In the genomic region with DNA sequence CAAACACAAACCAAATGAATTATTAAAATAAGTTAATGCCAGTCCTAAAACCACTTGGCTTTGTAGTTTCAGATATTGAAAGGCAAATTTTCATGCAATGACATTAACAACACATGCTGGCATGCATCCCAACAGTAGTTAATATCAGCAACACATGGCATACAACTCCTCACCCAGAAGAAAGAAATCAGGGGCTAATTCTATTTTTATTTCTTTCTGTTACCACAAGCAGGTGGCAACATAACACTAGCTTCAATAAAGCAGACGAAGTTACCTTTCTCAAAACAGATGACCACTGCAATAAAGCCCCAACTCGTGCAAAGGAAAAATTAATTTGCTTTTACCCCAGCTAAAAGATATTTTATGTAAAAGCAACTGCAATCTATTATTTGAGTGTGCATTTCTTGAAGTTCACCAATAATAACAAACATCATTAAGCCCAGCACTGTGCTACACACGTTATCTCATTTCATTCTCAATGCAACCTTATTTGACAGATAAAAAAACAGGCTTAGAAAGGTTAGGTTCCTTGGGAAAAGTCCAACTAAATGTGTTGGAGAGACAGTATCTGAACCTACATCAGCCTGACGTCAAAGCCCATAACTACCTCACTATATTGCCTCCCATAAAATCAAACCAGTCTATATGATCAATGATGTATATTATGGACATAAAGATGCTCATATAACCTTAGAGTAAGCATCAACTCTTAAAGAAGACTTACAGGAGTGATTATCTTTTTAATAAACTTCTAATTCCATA, we compare ENCODE assay signal across 9 cellular contexts. TPM values are rescaled to one million over a fixed set of nuclear protein-coding genes. Genes with fewer than 3 reads are reported as not detected.
DNase-seq lines count a peak whose midpoint lies in the region; ATAC-seq and TF ChIP-seq lines count a peak whose summit lies in the region.
"Had no signal": no experiment of that assay in that cellular context is flagged by ENCODE, and none has a peak within 500 bp of the region (broad histone marks: within the 10 kb centered on the region; RNA-seq: fewer than 3 reads in every experiment).

No MANE protein-coding gene starts in this region.

- H3K79me2 ChIP-seq in GM23338 (replicated peaks; ENCODE audit: insufficient read depth) = peaks cover 71% of the 10 kb centered on the region

- no peak overlapping the region for H2BK5ac ChIP-seq in mesenchymal stem cell (ENCODE audit: low read depth, low read length, poor library complexity, severe bottlenecking)

- H3K9me3 Mint-ChIP-seq in GM23338 = no peaks in the 10 kb centered on the region

- ATAC-seq in GM23338 (no peak), GM21619 (IDR thresholded peaks at IDR 0.05; ENCODE audit: unreplicated experiment) (no peak)

- H3K4me1 ChIP-seq in GM23338 (ENCODE audit: insufficient read depth) (peaks cover 37% of the 10 kb centered on the region), ascending aorta (peaks cover 0 to 26% of the 10 kb centered on the region in 2 donors), mesenchymal stem cell (ENCODE audit: control insufficient read depth, insufficient read depth, low read depth, low read length) (no peaks in the 10 kb centered on the region)

- H3K4ac ChIP-seq in mesenchymal stem cell (ENCODE audit: low read depth in 1 of 2, low read length in 2 of 2) = no peak overlapping the region

- H3K27ac ChIP-seq in GM23338 (ENCODE audit: low read depth) = no peak overlapping the region
- H3K27ac ChIP-seq in ascending aorta = no peak overlapping the region
- no peak overlapping the region for H3K27ac ChIP-seq in mesenchymal stem cell (ENCODE audit: low read length, poor library complexity, severe bottlenecking)
- H3K27ac ChIP-seq in RWPE1 = no peak overlapping the region

- H4K20me1 ChIP-seq in GM23338 (replicated peaks; ENCODE audit: insufficient read depth) = peaks cover 28% of the 10 kb centered on the region

- H3K14ac ChIP-seq in mesenchymal stem cell (ENCODE audit: low read length in 2 of 2) = no peak overlapping the region

- no peak overlapping the region for H4K91ac ChIP-seq in mesenchymal stem cell (ENCODE audit: low read length)

- POLR2A ChIA-PET in RWPE1 (lab: Yijun Ruan, JAX; ENCODE audit: low non-redundant PET) = interaction anchor here (0.5 kb wide), 1 partner anchor 13 kb away, joined by 4 read pairs; no protein-coding TSS in a partner anchor

- DNase-seq in Ammon's horn (ENCODE audit: low spot score) (peak; percentile 22), GM23338 (ENCODE audit: low spot score) (no peak), ascending aorta (ENCODE audit: low spot score in 2 of 2) (no peak), mesenchymal stem cell (no peak), RWPE1 (ENCODE audit: low spot score) (no peak), nucleus accumbens (lab: John Stamatoyannopoulos, UW) (no peak)
- no peak for DNase-seq in activated CD4-positive, CD25-positive, alpha-beta regulatory T cell treated with anti-CD3 and anti-CD28 coated beads, Interleukin-2, amount 50 U/mL, for 72 hours
- DNase-seq: activated naive CD4-positive, alpha-beta T cell treated with anti-CD3 and anti-CD28 coated beads, Interleukin-2, amount 50 U/mL, for 16 hours had no signal

- intact Hi-C loops in ascending aorta (cut with DNase I) = loop anchor here (10.0 kb wide), 1 partner anchor 433 kb away; no protein-coding TSS in a partner anchor

- 58% methylated on average over 2 of the region's 4 CpGs for WGBS in mesenchymal stem cell

- H3K9me3 ChIP-seq in ascending aorta (no peaks in the 10 kb centered on the region), mesenchymal stem cell (ENCODE audit: control insufficient read depth, low read length) (no peaks in the 10 kb centered on the region)

- TF ChIP-seq CTCF in GM23338 (conservative IDR thresholded peaks at IDR 0.05; ENCODE audit: low read depth in 2 of 2) (no peak), ascending aorta (IDR thresholded peaks at IDR 0.05) (no peak), RWPE1 (conservative IDR thresholded peaks at IDR 0.05; ENCODE audit: low read depth) (no peak)

- no peak overlapping the region for H2BK15ac ChIP-seq in mesenchymal stem cell (ENCODE audit: low read depth, poor library complexity, severe bottlenecking)

- H3K27me3 ChIP-seq in GM23338 (ENCODE audit: insufficient read depth) (no peaks in the 10 kb centered on the region), ascending aorta (no peaks in the 10 kb centered on the region), mesenchymal stem cell (ENCODE audit: control insufficient read depth in 1 of 2, insufficient read depth in 1 of 2, low read length in 2 of 2) (no peaks in the 10 kb centered on the region)

- H3K23ac ChIP-seq in mesenchymal stem cell (ENCODE audit: low read length in 2 of 2) = no peak overlapping the region

- peaks cover 3% of the 10 kb centered on the region for H3K27me3 Mint-ChIP-seq in GM23338 (ENCODE audit: insufficient read depth, low read depth, poor library complexity)

- H2AFZ ChIP-seq in GM23338 (no peak overlapping the region), mesenchymal stem cell (ENCODE audit: low read depth, low read length) (no peak overlapping the region)

- H3K36me3 Mint-ChIP-seq in GM23338 (ENCODE audit: low read depth) = no peaks in the 10 kb centered on the region; the same call in 2 of the 3 replicates

- H3K9me2 ChIP-seq in GM23338 (ENCODE audit: insufficient read depth) = no peaks in the 10 kb centered on the region

- no peaks in the 10 kb centered on the region for H3K36me3 ChIP-seq in GM23338 (ENCODE audit: insufficient read depth)
- H3K36me3 ChIP-seq in ascending aorta = no peaks in the 10 kb centered on the region
- no peaks in the 10 kb centered on the region for H3K36me3 ChIP-seq in mesenchymal stem cell (ENCODE audit: control insufficient read depth in 1 of 2, insufficient read depth in 2 of 2, low read depth in 1 of 2, low read length in 2 of 2)

- H3K4me3 Mint-ChIP-seq in GM23338 = peak overlapping the region; percentile 39; the same call in 1 of the 3 replicates

- CTCF ChIA-PET in RWPE1 (lab: Yijun Ruan, JAX) = interaction anchor here (0.5 kb wide), 1 partner anchor 44 kb away, joined by 3 read pairs; no protein-coding TSS in a partner anchor

- H2BK12ac ChIP-seq in mesenchymal stem cell (ENCODE audit: low read length in 2 of 2) = no peak overlapping the region

- H3F3A ChIP-seq in GM23338 (replicated peaks; ENCODE audit: low read depth) = no peaks in the 10 kb centered on the region

- peak overlapping the region; percentile 68 for H3K4me3 ChIP-seq in GM23338
- peak overlapping the region; percentile 82 to 90 for H3K4me3 ChIP-seq in ascending aorta
- H3K4me3 ChIP-seq in mesenchymal stem cell (ENCODE audit: insufficient read depth in 1 of 2, low read depth in 1 of 2, low read length in 2 of 2) = peak overlapping the region in 1 of 2 experiments; percentile 83

- no peak overlapping the region for H2AK5ac ChIP-seq in mesenchymal stem cell (ENCODE audit: low read length, severe bottlenecking)

- no peak overlapping the region for H4K8ac ChIP-seq in mesenchymal stem cell (ENCODE audit: low read length)

- no peak overlapping the region for H3K27ac Mint-ChIP-seq in GM23338

- H3K79me1 ChIP-seq in mesenchymal stem cell (replicated peaks; ENCODE audit: low read length, poor library complexity, severe bottlenecking) = no peaks in the 10 kb centered on the region

- H2BK120ac ChIP-seq in mesenchymal stem cell (ENCODE audit: low read depth, low read length) = no peak overlapping the region

- peak overlapping the region; percentile 85 for H3K4me2 ChIP-seq in GM23338
- peak overlapping the region; percentile 65 for H3K4me2 ChIP-seq in mesenchymal stem cell (ENCODE audit: low read length, poor library complexity, severe bottlenecking)

- no peak overlapping the region for H3K18ac ChIP-seq in mesenchymal stem cell (ENCODE audit: low read depth in 1 of 2, low read length in 2 of 2)

- H3K4me1 Mint-ChIP-seq in GM23338 = peaks cover 43% of the 10 kb centered on the region

- H3K9ac ChIP-seq in mesenchymal stem cell (ENCODE audit: low read length) = peak overlapping the region; percentile 90

TF ChIP-seq in GM23338, 12 proteins besides CTCF, POLR2A, EP300 and RAD21 (continues in another document):
- TF ChIP-seq EZH2 (IDR thresholded peaks at IDR 0.05; ENCODE audit: low read depth, unreplicated experiment) (no peak), CREB1 (CRISPR knock-in tag; IDR thresholded peaks at IDR 0.05; ENCODE audit: low read depth) (no peak), JUNB (IDR thresholded peaks at IDR 0.05; ENCODE audit: unreplicated experiment) (no peak), POLR2AphosphoS5 (IDR thresholded peaks at IDR 0.05; ENCODE audit: low read depth) (no peak), STAT1 (IDR thresholded peaks at IDR 0.05; ENCODE audit: unreplicated experiment) (no peak), ZNF331 (CRISPR knock-in tag; IDR thresholded peaks at IDR 0.05; ENCODE audit: low read depth) (no peak)

RNA-seq across cellular contexts. Expression of gene TOP2B, which starts 2.8 kb away (rescaled TPM):
- total RNA-seq in GM23338 (2014; rRNA removed; shearing (Covaris generic)) = 167 and 179 TPM in 2 replicates
- 91.1 and 92.0 TPM in 2 replicates for polyA plus RNA-seq in GM23338 (2016; fragmentation: Nextera tagmentation; extraction: Ambion mirVana)
- total RNA-seq in ascending aorta = 20.0 TPM
- 58.8 TPM for polyA plus RNA-seq in mesenchymal stem cell (2013, experiment 1 of 2)
- polyA plus RNA-seq in mesenchymal stem cell (2013, experiment 2 of 2) = 60.0 TPM
